26 cellular contexts compared by ENCODE assay signal in the genomic region with DNA sequence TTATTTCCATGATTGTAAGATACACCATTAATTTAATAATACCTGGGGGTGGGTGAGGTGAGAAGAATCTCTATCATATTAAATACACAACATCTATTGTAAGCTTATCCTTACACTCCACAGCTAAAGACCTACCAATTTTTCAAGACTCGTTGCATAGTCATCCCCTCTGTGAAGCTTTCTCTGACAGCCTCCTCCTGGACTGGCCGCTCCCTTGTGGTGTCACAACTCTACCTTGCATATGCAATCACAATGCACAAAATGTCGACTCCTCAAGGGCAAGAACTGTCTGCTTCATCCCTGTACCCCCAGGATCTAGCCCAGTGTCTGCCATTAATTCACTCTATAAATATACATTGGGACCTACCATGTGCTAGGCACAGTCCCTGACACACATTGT.
"Had no signal": no experiment of that assay in that cellular context is flagged by ENCODE, and none has a peak within 500 bp of the region (broad histone marks: within the 10 kb centered on the region; RNA-seq: fewer than 3 reads in every experiment).

No MANE protein-coding gene starts in this region.

- H3K36me3 ChIP-seq: ascending aorta, heart right ventricle, left lung, thoracic aorta, uterus had no signal

- H3K9me3 ChIP-seq: ascending aorta, heart right ventricle, left lung, mucosa of descending colon, psoas muscle, thoracic aorta, uterus had no signal

- H3K79me2 ChIP-seq: parathyroid adenoma had no signal

- DNase-seq: activated CD4-positive, alpha-beta T cell treated with anti-CD3 and anti-CD28 coated beads for 4 hours; activated CD4-positive, alpha-beta T cell treated with anti-CD3 and anti-CD28 coated beads, Interleukin-2, amount 50 U/mL, for 48 hours; activated CD8-positive, alpha-beta memory T cell treated with anti-CD3 and anti-CD28 coated beads for 24 hours; activated effector memory CD4-positive, alpha-beta T cell treated with Interleukin-2 at 50 U/mL for 16 hours; activated naive CD4-positive, alpha-beta T cell treated with anti-CD3 and anti-CD28 coated beads for 36 hours; activated naive CD8-positive, alpha-beta T cell treated with anti-CD3 and anti-CD28 coated beads, Interleukin-2, amount 10 ng/mL, durations not matched to agents 7 days and 5 days; caudate nucleus; dermis blood vessel endothelial cell; effector CD4-positive, alpha-beta T cell; erythroblast; heart right ventricle; left lung; mucosa of descending colon; occipital lobe; psoas muscle; stimulated activated CD4-positive, alpha-beta T cell treated with anti-CD3 and anti-CD28 coated beads, Interleukin-2, amount 100 ng/mL, for 48 hours; stimulated activated naive CD8-positive, alpha-beta T cell treated with anti-CD3 and anti-CD28 coated beads, Interleukin-15, Interleukin-2, amounts not matched to agents 100 U/mL and 50 U/mL, for 24 hours; uterus had no signal

- H3K36me3 Mint-ChIP-seq: brain had no signal

- H3K27me3 ChIP-seq: ascending aorta, uterus had no signal

- H3K4me3 Mint-ChIP-seq: activated naive CD4-positive, alpha-beta T cell treated with anti-CD3 and anti-CD28 coated beads for 36 hours; activated naive CD8-positive, alpha-beta T cell treated with anti-CD3 and anti-CD28 coated beads, Interleukin-2, amount 10 ng/mL, durations not matched to agents 7 days and 5 days had no signal

- H3K4me3 ChIP-seq: ascending aorta, heart right ventricle, left lung, lung, mucosa of descending colon, psoas muscle, thoracic aorta, uterus had no signal

- H3K4me1 ChIP-seq: psoas muscle had no signal

- H3K9ac ChIP-seq: parathyroid adenoma had no signal

- ATAC-seq: heart right ventricle; left lung; mucosa of descending colon; psoas muscle; stimulated activated naive CD8-positive, alpha-beta T cell treated with anti-CD3 and anti-CD28 coated beads, Interleukin-15, Interleukin-2, amounts not matched to agents 100 U/mL and 50 U/mL, for 24 hours had no signal

- H3K9me3 Mint-ChIP-seq: activated naive CD4-positive, alpha-beta T cell treated with anti-CD3 and anti-CD28 coated beads for 36 hours; activated naive CD8-positive, alpha-beta T cell treated with anti-CD3 and anti-CD28 coated beads, Interleukin-2, amount 10 ng/mL, durations not matched to agents 7 days and 5 days; brain; neural crest cell had no signal

- FAIRE-seq: endometrium had no signal

- H3K27ac Mint-ChIP-seq: activated naive CD4-positive, alpha-beta T cell treated with anti-CD3 and anti-CD28 coated beads for 36 hours; activated naive CD8-positive, alpha-beta T cell treated with anti-CD3 and anti-CD28 coated beads, Interleukin-2, amount 10 ng/mL, durations not matched to agents 7 days and 5 days had no signal

- H2AFZ ChIP-seq: parathyroid adenoma had no signal

- H3K27ac ChIP-seq: ascending aorta, heart right ventricle, left lung, parathyroid adenoma, psoas muscle, thoracic aorta, uterus, VCaP had no signal
